21 cellular contexts compared by ENCODE assay signal in the genomic region with DNA sequence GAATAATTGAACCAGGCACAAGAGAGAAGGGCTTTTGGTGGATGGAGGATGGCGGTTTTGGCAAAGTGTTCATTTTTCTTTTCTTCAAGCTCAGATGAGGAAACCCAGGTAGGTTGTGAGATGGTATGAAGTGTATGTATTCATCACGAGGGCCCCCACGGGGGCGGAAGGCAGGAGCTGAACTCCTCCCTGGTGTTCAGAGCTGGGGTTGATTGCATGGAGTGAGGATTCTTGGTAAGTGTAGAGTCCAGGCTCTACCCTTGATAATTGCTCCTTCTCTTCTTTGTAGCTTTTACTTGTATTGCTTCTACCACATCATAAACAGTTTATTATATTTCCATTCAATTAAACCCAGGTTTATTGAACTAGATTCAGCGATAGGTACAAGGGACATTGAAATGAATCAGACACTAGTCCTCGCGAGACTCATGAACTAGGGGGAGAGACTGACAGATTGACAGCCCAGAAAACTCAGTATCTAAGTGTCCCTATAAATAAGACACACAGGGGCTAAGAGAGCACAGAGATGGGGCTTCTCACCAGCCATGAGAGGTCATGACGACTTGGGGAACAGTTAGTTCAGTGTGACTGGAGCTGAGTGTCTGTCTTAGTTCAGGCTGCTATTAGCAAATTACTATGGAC.
A peak's percentile ranks its signal among the peaks of the same experiment; 100 is the strongest.
DNase-seq lines count a peak whose midpoint lies in the region; ATAC-seq, FAIRE-seq and TF ChIP-seq lines count a peak whose summit lies in the region.
"Had no signal": no experiment of that assay in that cellular context is flagged by ENCODE, and none has a peak within 500 bp of the region (broad histone marks: within the 10 kb centered on the region; RNA-seq: fewer than 3 reads in every experiment).

No MANE protein-coding gene starts in this region.

- H3K36me3 ChIP-seq in Peyer's patch (no peaks in the 10 kb centered on the region), colonic mucosa (no peaks in the 10 kb centered on the region), mucosa of descending colon (ENCODE audit: low read depth) (no peaks in the 10 kb centered on the region), small intestine (ENCODE audit: control insufficient read depth in 2 of 2, insufficient read depth in 2 of 2, low read length in 2 of 2) (no peaks in the 10 kb centered on the region), upper lobe of left lung (no peaks in the 10 kb centered on the region)
- H3K36me3 ChIP-seq: BLaER1, HAP-1 had no signal

- TF ChIP-seq CTCF in Peyer's patch (IDR thresholded peaks at IDR 0.05) (peak in 1 of 6 experiments; percentile 7), colonic mucosa (IDR thresholded peaks at IDR 0.05) (no peak), mucosa of descending colon (IDR thresholded peaks at IDR 0.05) (no peak), upper lobe of left lung (IDR thresholded peaks at IDR 0.05) (no peak), foreskin keratinocyte (conservative IDR thresholded peaks at IDR 0.05) (no peak)

- H3K4me3 ChIP-seq in Peyer's patch (no peak overlapping the region), colonic mucosa (no peak overlapping the region), mucosa of descending colon (no peak overlapping the region), small intestine (ENCODE audit: low read depth in 1 of 2, low read length in 2 of 2) (no peak overlapping the region), upper lobe of left lung (no peak overlapping the region)
- H3K4me3 ChIP-seq: BLaER1, GM12878, GM23248, HAP-1 had no signal

- 34 to 74% (median 54%) methylated on average over 8 of the region's 8 CpGs for WGBS in small intestine, 3 donors
- 93 to 94% methylated on average over 8 of the region's 8 CpGs for WGBS in upper lobe of left lung, 2 donors

- no peak for FAIRE-seq in small intestine (lab: Jason Lieb, UNC)
- FAIRE-seq: GM12878, GM19239 had no signal

- H3K9ac ChIP-seq in colonic mucosa (ENCODE audit: low read depth in 2 of 2, low read length in 2 of 2): peak overlapping the region in 1 of 2 donors; percentile 62
- H3K9ac ChIP-seq: BLaER1, GM23248 had no signal

- H3K4me1 ChIP-seq in Peyer's patch: peaks cover 0 to 11% (median 0%) of the 10 kb centered on the region in 4 donors
- H3K4me1 ChIP-seq in colonic mucosa: peaks cover 9% of the 10 kb centered on the region
- H3K4me1 ChIP-seq in mucosa of descending colon (ENCODE audit: low read depth): peaks cover 18% of the 10 kb centered on the region
- H3K4me1 ChIP-seq in small intestine (ENCODE audit: control insufficient read depth in 2 of 2, insufficient read depth in 1 of 2, low read depth in 1 of 2, low read length in 1 of 2): peaks cover 2 to 4% of the 10 kb centered on the region in 2 donors
- peaks cover 0 to 5% (median 2%) of the 10 kb centered on the region in 4 donors for H3K4me1 ChIP-seq in upper lobe of left lung
- no peaks in the 10 kb centered on the region for H3K4me1 ChIP-seq in foreskin keratinocyte
- H3K4me1 ChIP-seq: BLaER1, HAP-1 had no signal

- TF ChIP-seq EP300 in upper lobe of left lung (IDR thresholded peaks at IDR 0.05): no peak

- intact Hi-C loops in colonic mucosa (cut with DNase I) (no loop called here), mucosa of descending colon (cut with DNase I, micrococcal nuclease) (no loop called here)

- peak in 2 of 3 donors; percentile 63 to 68 for DNase-seq in Peyer's patch
- peak; percentile 60 for DNase-seq in colonic mucosa
- peak; percentile 71 to 75 (median 74) for DNase-seq in mucosa of descending colon
- DNase-seq in small intestine: peak; percentile 33
- DNase-seq in NCI-H2227 treated with DMSO at 0.1 percent for 48 hours (lab: John Stamatoyannopoulos, UW): no peak
- DNase-seq in hypothalamus (lab: John Stamatoyannopoulos, UW): no peak
- DNase-seq in upper lobe of left lung: no peak
- no peak for DNase-seq in foreskin keratinocyte
- DNase-seq: Caco-2; CD4-positive, CD25-positive, alpha-beta regulatory T cell; CD8-positive, alpha-beta T cell; DMS79; EL; GDM1; GM23248; HFFc6 had no signal

- H3K9me3 ChIP-seq in Peyer's patch: no peaks in the 10 kb centered on the region
- no peaks in the 10 kb centered on the region for H3K9me3 ChIP-seq in colonic mucosa
- no peaks in the 10 kb centered on the region for H3K9me3 ChIP-seq in mucosa of descending colon
- H3K9me3 ChIP-seq in small intestine (ENCODE audit: control insufficient read depth, low read depth): no peaks in the 10 kb centered on the region
- H3K9me3 ChIP-seq in upper lobe of left lung: no peaks in the 10 kb centered on the region
- H3K9me3 ChIP-seq: BLaER1, Caco-2, HAP-1 had no signal

- ATAC-seq in mucosa of descending colon (peak; percentile 90), upper lobe of left lung (ENCODE audit: low FRiP score in 2 of 2) (no peak), foreskin keratinocyte (no peak)
- ATAC-seq: CD8-positive, alpha-beta T cell; GM12878 had no signal

- H3K27ac ChIP-seq in Peyer's patch (peak overlapping the region in 2 of 4 donors; percentile 66 to 82), colonic mucosa (peak overlapping the region; percentile 79), small intestine (ENCODE audit: low read depth in 1 of 2, low read length in 1 of 2) (no peak overlapping the region), upper lobe of left lung (no peak overlapping the region), foreskin keratinocyte (no peak overlapping the region)
- H3K27ac ChIP-seq: BLaER1, C4-2B, GM23248 had no signal

- TF ChIP-seq POLR2A in Peyer's patch (IDR thresholded peaks at IDR 0.05) (peak in 1 of 2 donors; percentile 15), upper lobe of left lung (IDR thresholded peaks at IDR 0.05) (no peak)

- no peaks in the 10 kb centered on the region for H3K27me3 ChIP-seq in Peyer's patch
- H3K27me3 ChIP-seq in colonic mucosa: no peaks in the 10 kb centered on the region
- no peaks in the 10 kb centered on the region for H3K27me3 ChIP-seq in small intestine (ENCODE audit: control insufficient read depth in 2 of 2, insufficient read depth in 2 of 2, low read length in 2 of 2)
- H3K27me3 ChIP-seq in upper lobe of left lung: no peaks in the 10 kb centered on the region
- H3K27me3 ChIP-seq in foreskin keratinocyte: peaks cover 6% of the 10 kb centered on the region
- H3K27me3 ChIP-seq: BLaER1 had no signal

Comparison
In these comparisons a context has a peak if more than half of its experiments do, and no peak if none do; other contexts are left out.
1. DNase-seq: peak in Peyer's patch (2 of 3), colonic mucosa (single experiment), mucosa of descending colon (3 of 3) and small intestine (single experiment); none in NCI-H2227 treated with DMSO at 0.1 percent for 48 hours (single experiment), hypothalamus (0 of 51), upper lobe of left lung (0 of 2) and foreskin keratinocyte (0 of 2).